Comparison of ENCODE assay signal across 8 cellular contexts in genomic region chr1:21622466-21623315, GRCh38. TPM values are rescaled to one million over a fixed set of nuclear protein-coding genes. Genes with fewer than 3 reads are reported as not detected.
DNase-seq lines count a peak whose midpoint lies in the region; ATAC-seq, FAIRE-seq and TF ChIP-seq lines count a peak whose summit lies in the region.

No MANE protein-coding gene starts in this region.

- intact Hi-C loops in HepG2 (cut with micrococcal nuclease; ENCODE audit: unreplicated experiment), result no loop called here

- peaks cover 11% of the 10 kb centered on the region for H3K79me2 ChIP-seq in HepG2 (ENCODE audit: insufficient read depth, low read length)

- no peak for FAIRE-seq in HepG2 (lab: Jason Lieb, UNC)

- no peak for TF ChIP-seq POLR2A in HepG2 (IDR thresholded peaks at IDR 0.05; ENCODE audit: insufficient read depth in 1 of 2, low read depth in 2 of 2, low read length in 2 of 2)
- no peak for TF ChIP-seq POLR2A in tibial nerve (IDR thresholded peaks at IDR 0.05)

- H3K4me3 ChIP-seq in HepG2 (replicated peaks in 1 of 3; ENCODE audit: insufficient read depth in 1 of 3, low read depth in 2 of 3, low read length in 3 of 3) (0 out of 6 replicates have a peak overlapping the region, but pooled peaks of 1 of the 3 experiments have one; percentile 30), tibial nerve (peak overlapping the region in 1 of 4 donors; percentile 26)

- BruUV-seq in HepG2 (replicated peaks; lab: Mats Ljungman, UMichigan), result no TSS peak

- peak overlapping the region; percentile 58 for H3K4me2 ChIP-seq in HepG2 (ENCODE audit: low read depth, low read length)

- TF ChIP-seq CTCF in HepG2 (CRISPR knock-in tag; IDR thresholded peaks at IDR 0.05) (no peak), tibial nerve (IDR thresholded peaks at IDR 0.05) (no peak)

- H2AFZ ChIP-seq in HepG2 (ENCODE audit: low read length), result no peak overlapping the region

- DNase-seq in D341Med (ENCODE audit: low spot score) (peak; percentile 96), RKO (ENCODE audit: low spot score) (peak; percentile 51), astrocyte of the hippocampus (ENCODE audit: low read depth, low spot score) (peak; percentile 41), HepG2 (ENCODE audit: low spot score) (no peak), NCI-H187 treated with DMSO at 0.1 percent for 48 hours (lab: John Stamatoyannopoulos, UW) (no peak), tibial nerve (ENCODE audit: low spot score in 2 of 2) (no peak)
- peak; percentile 64 for DNase-seq in stimulated activated CD8-positive, alpha-beta memory T cell treated with anti-CD3 and anti-CD28 coated beads, Interleukin-4, amount 100 ng/mL, for 48 hours

- H3K27ac ChIP-seq in HepG2 (ENCODE audit: extremely low read length, insufficient read depth, low read length) (peak overlapping the region; percentile 50), tibial nerve (peak overlapping the region in 1 of 4 donors; percentile 13)

- H3K9me3 ChIP-seq in HepG2 (ENCODE audit: low read length), result no peaks in the 10 kb centered on the region
- no peaks in the 10 kb centered on the region for H3K9me3 ChIP-seq in tibial nerve

- H3K36me3 ChIP-seq in HepG2 (replicated peaks in 1 of 2; ENCODE audit: control insufficient read depth in 1 of 2, insufficient read depth in 2 of 2, low read length in 2 of 2), result peaks cover 12 to 19% of the 10 kb centered on the region in 2 experiments
- peaks cover 0 to 21% (median 0%) of the 10 kb centered on the region in 3 donors for H3K36me3 ChIP-seq in tibial nerve

- TF ChIP-seq EP300 in HepG2 (IDR thresholded peaks at IDR 0.05; ENCODE audit: low read depth in 2 of 2, low read length in 2 of 2) (no peak), HepG2 (CRISPR knock-in tag; IDR thresholded peaks at IDR 0.05; ENCODE audit: borderline replicate concordance) (no peak), tibial nerve (IDR thresholded peaks at IDR 0.05) (no peak)

- peaks cover 2% of the 10 kb centered on the region; the same call in 1 of the 2 replicates for H4K20me1 ChIP-seq in HepG2 (ENCODE audit: insufficient read depth, low read length)

- no peak for TF ChIP-seq RAD21 in HepG2 (CRISPR knock-in tag; IDR thresholded peaks at IDR 0.05)

- CTCF ChIA-PET in HepG2 (lab: Yijun Ruan, JAX; ENCODE audit: low intra/inter-chr PET ratio, low total read pairs), result no interaction called here

- ATAC-seq in HepG2, result no peak
- no peak for ATAC-seq in GM21786 (IDR thresholded peaks at IDR 0.05; ENCODE audit: unreplicated experiment)

- WGBS in HepG2 (ENCODE audit: low lambda C conversion rate), result 95% methylated on average over 36 of the region's 62 CpGs
- 38 to 46% methylated on average over 17 to 20 of the region's 62 CpGs for WGBS in tibial nerve, 2 donors

- H3K9ac ChIP-seq in HepG2 (ENCODE audit: insufficient read depth, low read depth, low read length), result peak overlapping the region; percentile 18; the same call in 1 of the 2 replicates

- H3K27me3 ChIP-seq in HepG2 (ENCODE audit: control insufficient read depth in 1 of 2, insufficient read depth in 2 of 2, low read length in 2 of 2) (no peaks in the 10 kb centered on the region; a peak in 1 of 5 replicates), tibial nerve (peaks cover 0 to 43% of the 10 kb centered on the region in 2 donors)

- POLR2A ChIA-PET in HepG2 (lab: Yijun Ruan, JAX), result interaction anchor here (1.0 kb wide), 1 partner anchor 47 kb away, joined by 8 read pairs; the partner anchor contains the start of gene RAP1GAP

- peaks cover 30% of the 10 kb centered on the region for H3K4me1 ChIP-seq in HepG2 (ENCODE audit: insufficient read depth, low read length)
- peaks cover 0 to 33% (median 0%) of the 10 kb centered on the region in 4 donors for H3K4me1 ChIP-seq in tibial nerve

- in situ Hi-C loops in HepG2 (cut with HindIII; ENCODE audit: extremely low pct_ligation_motif_present, low pct_unique_long_range_greater_than_20kb), result no loop called here

TF ChIP-seq in HepG2, 621 proteins besides CTCF, POLR2A, EP300 and RAD21:
- TF ChIP-seq ZNF280B (CRISPR knock-in tag; IDR thresholded peaks at IDR 0.05; ENCODE audit: borderline replicate concordance) (0 out of 2 replicates have a peak, but pooled peaks have one; percentile 11), ZNF205 (CRISPR knock-in tag; IDR thresholded peaks at IDR 0.05) (no peak), CEBPB (IDR thresholded peaks at IDR 0.05; ENCODE audit: borderline replicate concordance, low read depth, low read length) (peak; percentile 19; the same call in 1 of the 2 replicates), CEBPZ (IDR thresholded peaks at IDR 0.05; ENCODE audit: low read length) (no peak), ZNF775 (CRISPR knock-in tag; IDR thresholded peaks at IDR 0.05; ENCODE audit: borderline replicate concordance) (no peak), HES4 (CRISPR knock-in tag; IDR thresholded peaks at IDR 0.05; ENCODE audit: borderline replicate concordance) (no peak), JDP2 (CRISPR knock-in tag; IDR thresholded peaks at IDR 0.05; ENCODE audit: borderline replicate concordance) (no peak), ZNF451 (CRISPR knock-in tag; IDR thresholded peaks at IDR 0.05) (0 out of 2 replicates have a peak, but pooled peaks have one; percentile 15), ARNT (IDR thresholded peaks at IDR 0.05) (no peak), ZNF891 (CRISPR knock-in tag; IDR thresholded peaks at IDR 0.05) (no peak), GTF3A (CRISPR knock-in tag; conservative IDR thresholded peaks at IDR 0.05) (no peak), ZNF605 (CRISPR knock-in tag; IDR thresholded peaks at IDR 0.05) (0 out of 2 replicates have a peak, but pooled peaks have one; percentile 8), SRF (IDR thresholded peaks at IDR 0.05; ENCODE audit: low read depth, low read length) (no peak), SNAPC2 (CRISPR knock-in tag; IDR thresholded peaks at IDR 0.05) (no peak), ZNF562 (CRISPR knock-in tag; IDR thresholded peaks at IDR 0.05; ENCODE audit: borderline replicate concordance) (no peak), ZNF703 (CRISPR knock-in tag; IDR thresholded peaks at IDR 0.05; ENCODE audit: borderline replicate concordance) (no peak)

RNA-seq across cellular contexts. Expression of gene RAP1GAP, which starts 46.5 kb away (rescaled TPM):
- total RNA-seq in HepG2 (2016; rRNA removed; fragmentation: Illumina TruSeq; extraction: Trizol), result 9.7 and 11.9 TPM in 2 replicates
- total RNA-seq in HepG2 (2016; cell fraction: cytosol; rRNA removed; fragmentation: Illumina TruSeq; extraction: Trizol; ENCODE audit: low read depth), result 3.8 and 5.0 TPM in 2 replicates
- total RNA-seq in HepG2 (2016; cell fraction: insoluble cytoplasmic fraction; rRNA removed; fragmentation: Illumina TruSeq; extraction: Trizol), result 7.8 and 12.1 TPM in 2 replicates
- 9.5 and 11.5 TPM in 2 replicates for total RNA-seq in HepG2 (2016; cell fraction: membrane; rRNA removed; fragmentation: Illumina TruSeq; extraction: Trizol)
- 13.6 and 14.7 TPM in 2 replicates for total RNA-seq in HepG2 (2016; cell fraction: nucleus; rRNA removed; fragmentation: Illumina TruSeq; extraction: Trizol)
- 37.5 and 46.1 TPM in 2 replicates for polyA plus RNA-seq in HepG2 (2011; rRNA removed)
- polyA plus RNA-seq in HepG2 (2011; cell fraction: cytosol; rRNA removed), result 21.6 and 24.9 TPM in 2 replicates
- 114 and 133 TPM in 2 replicates for polyA plus RNA-seq in HepG2 (2011; cell fraction: nucleus; rRNA removed)
- 22.0 and 27.8 TPM in 2 replicates for polyA plus RNA-seq in HepG2 (2012)
- polyA plus RNA-seq in HepG2 (2016; cell fraction: cytosol; fragmentation: Illumina TruSeq; extraction: Trizol; ENCODE audit: low read depth), result 5.3 and 7.0 TPM in 2 replicates
- polyA plus RNA-seq in HepG2 (2016; cell fraction: insoluble cytoplasmic fraction; fragmentation: Illumina TruSeq; extraction: Trizol; ENCODE audit: low read depth), result 17.1 and 23.0 TPM in 2 replicates
- 14.4 and 18.4 TPM in 2 replicates for polyA plus RNA-seq in HepG2 (2016; cell fraction: membrane; fragmentation: Illumina TruSeq; extraction: Trizol; ENCODE audit: low read depth)
- 58.0 and 62.8 TPM in 2 replicates for polyA plus RNA-seq in HepG2 (2016; cell fraction: nucleus; fragmentation: Illumina TruSeq; extraction: Trizol; ENCODE audit: insufficient read depth, low read depth)
- polyA minus RNA-seq in HepG2 (2011; rRNA and poly(A)+ RNA removed; ENCODE audit: low replicate concordance), result 18.4 and 45.8 TPM in 2 replicates
- polyA minus RNA-seq in HepG2 (2011; cell fraction: cytosol; rRNA and poly(A)+ RNA removed), result 12.8 and 14.1 TPM in 2 replicates
- polyA minus RNA-seq in HepG2 (2011; cell fraction: nucleus; rRNA and poly(A)+ RNA removed), result 20.8 and 23.4 TPM in 2 replicates
- 1 to 10 TPM; 2.4 to 5.1 (median 4.6) TPM for total RNA-seq in tibial nerve

Comparison
In these comparisons a context has a peak if more than half of its experiments do, and no peak if none do; other contexts are left out.
1. DNase-seq: peak in D341Med (single experiment), RKO (single experiment), astrocyte of the hippocampus (single experiment) and stimulated activated CD8-positive, alpha-beta memory T cell treated with anti-CD3 and anti-CD28 coated beads, Interleukin-4, amount 100 ng/mL, for 48 hours (single experiment); none in HepG2 (single experiment), NCI-H187 treated with DMSO at 0.1 percent for 48 hours (single experiment) and tibial nerve (0 of 2).